Comparison of ENCODE assay signal across 10 cellular contexts in genomic region chr7:29177963-29178612, GRCh38. TPM values are rescaled to one million over a fixed set of nuclear protein-coding genes. Genes with fewer than 3 reads are reported as not detected.
DNase-seq lines count a peak whose midpoint lies in the region; ATAC-seq, FAIRE-seq and TF ChIP-seq lines count a peak whose summit lies in the region.
"Had no signal": no experiment of that assay in that cellular context is flagged by ENCODE, and none has a peak within 500 bp of the region (broad histone marks: within the 10 kb centered on the region; RNA-seq: fewer than 3 reads in every experiment).

No MANE protein-coding gene starts in this region.

- no peak for DNase-seq in HepG2 (ENCODE audit: low spot score)
- peak; percentile 67 for DNase-seq in choroid plexus epithelial cell (ENCODE audit: low read depth)
- DNase-seq in NCI-H748 (lab: John Stamatoyannopoulos, UW; ENCODE audit: unreplicated experiment), result no peak
- no peak for DNase-seq in activated CD4-positive, CD25-positive, alpha-beta regulatory T cell treated with anti-CD3 and anti-CD28 coated beads, Interleukin-2, amount 50 U/mL, for 72 hours
- DNase-seq: BE2C, NCI-H526 treated with DMSO at 0.1 percent for 48 hours had no signal

- no peak overlapping the region for H3K9ac ChIP-seq in liver (ENCODE audit: low read depth in 1 of 2, low read length in 2 of 2)
- H3K9ac ChIP-seq in HepG2 (ENCODE audit: insufficient read depth, low read depth, low read length), result no peak overlapping the region

- no peak for TF ChIP-seq EP300 in HepG2 (IDR thresholded peaks at IDR 0.05; ENCODE audit: low read depth in 2 of 2, low read length in 2 of 2)
- TF ChIP-seq EP300 in HepG2 (CRISPR knock-in tag; IDR thresholded peaks at IDR 0.05; ENCODE audit: borderline replicate concordance), result no peak

- no peak overlapping the region for H2AFZ ChIP-seq in HepG2 (ENCODE audit: low read length)

- ATAC-seq in HepG2, result no peak
- ATAC-seq in GM18858 (IDR thresholded peaks at IDR 0.05; ENCODE audit: unreplicated experiment), result no peak
- no peak for ATAC-seq in HG03097 (IDR thresholded peaks at IDR 0.05; ENCODE audit: low FRiP score, unreplicated experiment)

- POLR2A ChIA-PET in HepG2 (lab: Yijun Ruan, JAX), result interaction anchor here (0.9 kb wide), 1 partner anchor 12 kb away, joined by 3 read pairs; no protein-coding TSS in a partner anchor

- H3K4me2 ChIP-seq in HepG2 (ENCODE audit: low read depth, low read length), result no peak overlapping the region

- no peak for TF ChIP-seq POLR2A in HepG2 (IDR thresholded peaks at IDR 0.05; ENCODE audit: insufficient read depth in 1 of 2, low read depth in 2 of 2, low read length in 2 of 2)

- FAIRE-seq in HepG2 (lab: Jason Lieb, UNC), result no peak

- 67% methylated on average over 9 of the region's 9 CpGs for WGBS in liver
- WGBS in HepG2 (ENCODE audit: low lambda C conversion rate), result 93% methylated on average over 9 of the region's 9 CpGs

- TF ChIP-seq CTCF in liver (IDR thresholded peaks at IDR 0.05; ENCODE audit: low read depth, low read length, missing input control) (no peak), HepG2 (CRISPR knock-in tag; IDR thresholded peaks at IDR 0.05) (no peak), choroid plexus epithelial cell (conservative IDR thresholded peaks at IDR 0.05; ENCODE audit: low read depth, low read length) (no peak)

- H3K9me3 ChIP-seq in liver (ENCODE audit: control insufficient read depth in 4 of 4, low read length in 3 of 4) (no peaks in the 10 kb centered on the region), HepG2 (ENCODE audit: low read length) (no peaks in the 10 kb centered on the region), muscle layer of duodenum (ENCODE audit: control insufficient read depth in 1 of 2, low read length in 2 of 2) (no peaks in the 10 kb centered on the region)
- H3K9me3 ChIP-seq: BE2C had no signal

- intact Hi-C loops in HepG2 (cut with micrococcal nuclease; ENCODE audit: unreplicated experiment), result no loop called here

- BruUV-seq in HepG2 (replicated peaks; lab: Mats Ljungman, UMichigan), result no TSS peak

- TF ChIP-seq RAD21 in liver (IDR thresholded peaks at IDR 0.05) (peak in 1 of 2 donors; percentile 25), HepG2 (CRISPR knock-in tag; IDR thresholded peaks at IDR 0.05) (no peak)

- in situ Hi-C loops in HepG2 (cut with HindIII; ENCODE audit: extremely low pct_ligation_motif_present, low pct_unique_long_range_greater_than_20kb), result no loop called here

- H3K36me3 ChIP-seq in liver (ENCODE audit: control insufficient read depth in 4 of 4, insufficient read depth in 3 of 4, low read depth in 1 of 4, low read length in 3 of 4) (no peaks in the 10 kb centered on the region), HepG2 (replicated peaks in 1 of 2; ENCODE audit: control insufficient read depth in 1 of 2, insufficient read depth in 2 of 2, low read length in 2 of 2) (no peaks in the 10 kb centered on the region), muscle layer of duodenum (ENCODE audit: control insufficient read depth in 1 of 2, insufficient read depth in 2 of 2, low read length in 2 of 2) (no peaks in the 10 kb centered on the region)
- H3K36me3 ChIP-seq: BE2C had no signal

- CTCF ChIA-PET in HepG2 (lab: Yijun Ruan, JAX; ENCODE audit: low intra/inter-chr PET ratio, low total read pairs), result no interaction called here

- no peaks in the 10 kb centered on the region for H3K4me1 ChIP-seq in liver (ENCODE audit: control insufficient read depth in 4 of 4, insufficient read depth in 4 of 4, low read length in 3 of 4)
- H3K4me1 ChIP-seq in HepG2 (ENCODE audit: insufficient read depth, low read length), result no peaks in the 10 kb centered on the region
- no peaks in the 10 kb centered on the region for H3K4me1 ChIP-seq in muscle layer of duodenum (ENCODE audit: control insufficient read depth in 1 of 2, insufficient read depth in 2 of 2, low read length in 2 of 2)
- H3K4me1 ChIP-seq: BE2C had no signal

- no peaks in the 10 kb centered on the region for H4K20me1 ChIP-seq in HepG2 (ENCODE audit: insufficient read depth, low read length)

- no peak overlapping the region for H3K4me3 ChIP-seq in liver (ENCODE audit: low read depth in 1 of 3, low read length in 3 of 3)
- H3K4me3 ChIP-seq in HepG2 (replicated peaks in 1 of 3; ENCODE audit: insufficient read depth in 1 of 3, low read depth in 2 of 3, low read length in 3 of 3), result no peak overlapping the region
- H3K4me3 ChIP-seq in choroid plexus epithelial cell (ENCODE audit: low read depth, low read length), result no peak overlapping the region
- no peak overlapping the region for H3K4me3 ChIP-seq in muscle layer of duodenum (ENCODE audit: low read depth in 1 of 2, low read length in 2 of 2)

- no peaks in the 10 kb centered on the region for H3K79me2 ChIP-seq in HepG2 (ENCODE audit: insufficient read depth, low read length)

- H3K27ac ChIP-seq in liver (ENCODE audit: low read depth in 1 of 2, low read length in 2 of 2) (peak overlapping the region; percentile 4 to 32), HepG2 (ENCODE audit: extremely low read length, insufficient read depth, low read length) (no peak overlapping the region), muscle layer of duodenum (ENCODE audit: low read length) (peak overlapping the region; percentile 14)

- H3K27me3 ChIP-seq in liver (ENCODE audit: control insufficient read depth in 4 of 4, insufficient read depth in 4 of 4, low read length in 3 of 4) (no peaks in the 10 kb centered on the region), HepG2 (ENCODE audit: control insufficient read depth in 1 of 2, insufficient read depth in 2 of 2, low read length in 2 of 2) (no peaks in the 10 kb centered on the region), muscle layer of duodenum (ENCODE audit: low read depth, low read length) (no peaks in the 10 kb centered on the region)
- H3K27me3 ChIP-seq: BE2C had no signal

TF ChIP-seq in liver, 16 proteins besides CTCF, POLR2A, EP300 and RAD21 (continues in another document):
- TF ChIP-seq NR2F2 (IDR thresholded peaks at IDR 0.05), result peak; percentile 90
- TF ChIP-seq GABPA (IDR thresholded peaks at IDR 0.05 in 1 of 2, conservative IDR thresholded peaks at IDR 0.05 in 1 of 2), result no peak
- TF ChIP-seq JUND (IDR thresholded peaks at IDR 0.05), result peak in 1 of 2 donors; percentile 14
- no peak for TF ChIP-seq FOXA2 (IDR thresholded peaks at IDR 0.05)

RNA-seq across cellular contexts. Expression of gene CHN2, which starts 16.5 kb away (rescaled TPM):
- total RNA-seq in liver (10 to 100 TPM; 10.2 to 25.4 TPM), HepG2 (2016; rRNA removed; fragmentation: Illumina TruSeq; extraction: Trizol) (23.5 and 28.6 TPM in 2 replicates)
- polyA plus RNA-seq in liver (10 to 100 TPM in 1 of 2 donors, 1 to 10 TPM in 1; 8.3 to 25.4 TPM), HepG2 (2011; rRNA removed) (21.7 and 30.5 TPM in 2 replicates)
- 15.0 and 15.4 TPM in 2 replicates for total RNA-seq in HepG2 (2016; cell fraction: cytosol; rRNA removed; fragmentation: Illumina TruSeq; extraction: Trizol; ENCODE audit: low read depth)
- total RNA-seq in HepG2 (2016; cell fraction: insoluble cytoplasmic fraction; rRNA removed; fragmentation: Illumina TruSeq; extraction: Trizol), result 22.0 and 23.2 TPM in 2 replicates
- total RNA-seq in HepG2 (2016; cell fraction: membrane; rRNA removed; fragmentation: Illumina TruSeq; extraction: Trizol), result 19.9 and 22.8 TPM in 2 replicates
- 29.6 and 33.8 TPM in 2 replicates for total RNA-seq in HepG2 (2016; cell fraction: nucleus; rRNA removed; fragmentation: Illumina TruSeq; extraction: Trizol)
- polyA plus RNA-seq in HepG2 (2011; cell fraction: cytosol; rRNA removed), result 15.7 and 19.8 TPM in 2 replicates
- polyA plus RNA-seq in HepG2 (2011; cell fraction: nucleus; rRNA removed), result 16.7 and 17.0 TPM in 2 replicates
- 22.4 and 41.2 TPM in 2 replicates for polyA plus RNA-seq in HepG2 (2012)
- 10.8 and 11.3 TPM in 2 replicates for polyA plus RNA-seq in HepG2 (2016; cell fraction: cytosol; fragmentation: Illumina TruSeq; extraction: Trizol; ENCODE audit: low read depth)
- polyA plus RNA-seq in HepG2 (2016; cell fraction: insoluble cytoplasmic fraction; fragmentation: Illumina TruSeq; extraction: Trizol; ENCODE audit: low read depth), result 23.9 and 24.0 TPM in 2 replicates
- polyA plus RNA-seq in HepG2 (2016; cell fraction: membrane; fragmentation: Illumina TruSeq; extraction: Trizol; ENCODE audit: low read depth), result 15.8 and 19.6 TPM in 2 replicates
- 21.1 and 21.8 TPM in 2 replicates for polyA plus RNA-seq in HepG2 (2016; cell fraction: nucleus; fragmentation: Illumina TruSeq; extraction: Trizol; ENCODE audit: insufficient read depth, low read depth)
- polyA minus RNA-seq in HepG2 (2011; rRNA and poly(A)+ RNA removed; ENCODE audit: low replicate concordance), result 9.7 and 45.6 TPM in 2 replicates
- polyA minus RNA-seq in HepG2 (2011; cell fraction: cytosol; rRNA and poly(A)+ RNA removed), result 20.1 and 25.7 TPM in 2 replicates
- 96.8 and 105 TPM in 2 replicates for polyA minus RNA-seq in HepG2 (2011; cell fraction: nucleus; rRNA and poly(A)+ RNA removed)

RNA-seq across cellular contexts. Expression of gene CPVL, which starts 31.8 kb away (rescaled TPM):
- total RNA-seq in liver, result 10 to 100 TPM; 12.0 to 39.0 TPM
- 10 to 100 TPM in 1 of 2 donors, 1 to 10 TPM in 1; 6.0 to 13.7 TPM for polyA plus RNA-seq in liver
- 30.7 and 59.2 TPM in 2 replicates for total RNA-seq in HepG2 (2016; rRNA removed; fragmentation: Illumina TruSeq; extraction: Trizol)
- total RNA-seq in HepG2 (2016; cell fraction: cytosol; rRNA removed; fragmentation: Illumina TruSeq; extraction: Trizol; ENCODE audit: low read depth), result 4.3 and 6.2 TPM in 2 replicates
- 31.2 and 60.0 TPM in 2 replicates for total RNA-seq in HepG2 (2016; cell fraction: insoluble cytoplasmic fraction; rRNA removed; fragmentation: Illumina TruSeq; extraction: Trizol)
- 7.0 and 7.3 TPM in 2 replicates for total RNA-seq in HepG2 (2016; cell fraction: membrane; rRNA removed; fragmentation: Illumina TruSeq; extraction: Trizol)
- total RNA-seq in HepG2 (2016; cell fraction: nucleus; rRNA removed; fragmentation: Illumina TruSeq; extraction: Trizol), result 49.3 and 53.0 TPM in 2 replicates
- 265 and 294 TPM in 2 replicates for polyA plus RNA-seq in HepG2 (2011; rRNA removed)
- polyA plus RNA-seq in HepG2 (2011; cell fraction: cytosol; rRNA removed), result 146 and 189 TPM in 2 replicates
- 43.3 and 47.4 TPM in 2 replicates for polyA plus RNA-seq in HepG2 (2011; cell fraction: nucleus; rRNA removed)
- 82.4 and 104 TPM in 2 replicates for polyA plus RNA-seq in HepG2 (2012)
- 4.6 and 4.9 TPM in 2 replicates for polyA plus RNA-seq in HepG2 (2016; cell fraction: cytosol; fragmentation: Illumina TruSeq; extraction: Trizol; ENCODE audit: low read depth)
- polyA plus RNA-seq in HepG2 (2016; cell fraction: insoluble cytoplasmic fraction; fragmentation: Illumina TruSeq; extraction: Trizol; ENCODE audit: low read depth), result 25.0 and 26.5 TPM in 2 replicates
- 4.6 and 5.3 TPM in 2 replicates for polyA plus RNA-seq in HepG2 (2016; cell fraction: membrane; fragmentation: Illumina TruSeq; extraction: Trizol; ENCODE audit: low read depth)
- 57.7 and 58.9 TPM in 2 replicates for polyA plus RNA-seq in HepG2 (2016; cell fraction: nucleus; fragmentation: Illumina TruSeq; extraction: Trizol; ENCODE audit: insufficient read depth, low read depth)
- 27.4 and 324 TPM in 2 replicates for polyA minus RNA-seq in HepG2 (2011; rRNA and poly(A)+ RNA removed; ENCODE audit: low replicate concordance)
- 112 and 141 TPM in 2 replicates for polyA minus RNA-seq in HepG2 (2011; cell fraction: cytosol; rRNA and poly(A)+ RNA removed)
- 56.5 and 70.9 TPM in 2 replicates for polyA minus RNA-seq in HepG2 (2011; cell fraction: nucleus; rRNA and poly(A)+ RNA removed)
